In genomic region chr22:27460596-27461347, GRCh38 we compare ENCODE assay signal across 14 cellular contexts.
A peak's percentile ranks its signal among the peaks of the same experiment; 100 is the strongest.
DNase-seq lines count a peak whose midpoint lies in the region; ATAC-seq, FAIRE-seq and TF ChIP-seq lines count a peak whose summit lies in the region.
"Had no signal": no experiment of that assay in that cellular context is flagged by ENCODE, and none has a peak within 500 bp of the region (broad histone marks: within the 10 kb centered on the region; RNA-seq: fewer than 3 reads in every experiment).

No MANE protein-coding gene starts in this region.

- peak; percentile 68 for FAIRE-seq in RCC 7860 (lab: Jason Lieb, UNC)

- H3K27me3 Mint-ChIP-seq in neural crest cell (ENCODE audit: low read depth) = peaks cover 42% of the 10 kb centered on the region
- H3K27me3 Mint-ChIP-seq: activated B cell treated with CpG ODN at 0.5 μM for 24 hours had no signal

- H3K27ac Mint-ChIP-seq in neural crest cell (ENCODE audit: unreplicated experiment) = no peak overlapping the region
- H3K27ac Mint-ChIP-seq: activated B cell treated with CpG ODN at 0.5 μM for 24 hours had no signal

- TF ChIP-seq EP300 in ovary (IDR thresholded peaks at IDR 0.05) = no peak

- ATAC-seq in HG02981 (IDR thresholded peaks at IDR 0.05; ENCODE audit: unreplicated experiment) = no peak

- intact Hi-C loops in ovary (cut with DNase I) = no loop called here

- POLR2A ChIA-PET in AG04450 (lab: Yijun Ruan, JAX) = interaction anchor here (1.1 to 1.2 kb wide), 2 partner anchors 40 to 42 kb away, joined by 3 read pairs; no protein-coding TSS in a partner anchor

- H3K9me3 Mint-ChIP-seq in neural crest cell = no peaks in the 10 kb centered on the region
- H3K9me3 Mint-ChIP-seq: activated B cell treated with CpG ODN at 0.5 μM for 24 hours had no signal

- no peak for TF ChIP-seq POLR2A in ovary (IDR thresholded peaks at IDR 0.05)

- no peaks in the 10 kb centered on the region for H3K4me1 ChIP-seq in ovary (ENCODE audit: insufficient read depth)

- H3K9me3 ChIP-seq in AG04450 (ENCODE audit: control insufficient read depth, insufficient read depth, low read length) = peaks cover 8% of the 10 kb centered on the region; the same call in 1 of the 2 replicates
- no peaks in the 10 kb centered on the region for H3K9me3 ChIP-seq in ovary

- CTCF ChIA-PET in AG04450 (lab: Charles Lee) = no interaction called here

- peak; percentile 18 for DNase-seq in AG04450 (ENCODE audit: low read depth, low spot score)
- DNase-seq in RCC 7860 (ENCODE audit: low spot score) = peak; percentile 66
- peak; percentile 88 for DNase-seq in fibroblast of gingiva (ENCODE audit: low read depth)
- DNase-seq in neural crest cell (ENCODE audit: low read depth, low spot score) = no peak
- DNase-seq in ovary = no peak
- no peak for DNase-seq in HPDE6-E6E7 (ENCODE audit: extremely low spot score)
- DNase-seq in kidney tubule cell (ENCODE audit: low spot score) = no peak
- DNase-seq: activated B cell treated with CpG ODN at 0.5 μM for 24 hours; activated T-cell treated with anti-CD3 and anti-CD28 coated beads, Interleukin-2, amount 50 U/mL, for 48 hours; GOT3; NCI-H345; RPMI8226 had no signal

- H3K4me3 Mint-ChIP-seq in neural crest cell = peak overlapping the region; percentile 28
- H3K4me3 Mint-ChIP-seq: activated B cell treated with CpG ODN at 0.5 μM for 24 hours had no signal

- peaks cover 49% of the 10 kb centered on the region for H3K4me1 Mint-ChIP-seq in neural crest cell
- H3K4me1 Mint-ChIP-seq: activated B cell treated with CpG ODN at 0.5 μM for 24 hours had no signal

- H3K27ac ChIP-seq in AG04450 (ENCODE audit: low read depth, low read length) = peak overlapping the region; percentile 25
- H3K27ac ChIP-seq in ovary = no peak overlapping the region
- H3K27ac ChIP-seq: cardiac muscle cell had no signal

- no peaks in the 10 kb centered on the region for H3K36me3 Mint-ChIP-seq in neural crest cell (ENCODE audit: low read depth)

- no peaks in the 10 kb centered on the region for H3K36me3 ChIP-seq in ovary
- H3K36me3 ChIP-seq: cardiac muscle cell had no signal

- no peak overlapping the region for H3K4me3 ChIP-seq in AG04450 (ENCODE audit: low read depth, low read length)
- no peak overlapping the region for H3K4me3 ChIP-seq in ovary
- H3K4me3 ChIP-seq: cardiac muscle cell had no signal

- WGBS in ovary, 3 donors = 29 to 38% (median 32%) methylated on average over 6 of the region's 6 CpGs

- H3K27me3 ChIP-seq in AG04450 (ENCODE audit: control insufficient read depth, insufficient read depth, low read length) (no peaks in the 10 kb centered on the region), ovary (no peaks in the 10 kb centered on the region)
- H3K27me3 ChIP-seq: cardiac muscle cell had no signal

- no peak for TF ChIP-seq CTCF in AG04450 (IDR thresholded peaks at IDR 0.05; ENCODE audit: low read depth, low read length)
- no peak for TF ChIP-seq CTCF in neural crest cell (conservative IDR thresholded peaks at IDR 0.05)
- TF ChIP-seq CTCF in ovary (IDR thresholded peaks at IDR 0.05) = no peak

Comparison
In these comparisons a context has a peak if more than half of its experiments do, and no peak if none do; other contexts are left out.
1. DNase-seq: peak in AG04450 (single experiment), RCC 7860 (single experiment) and fibroblast of gingiva (single experiment); none in neural crest cell (single experiment), ovary (0 of 5), HPDE6-E6E7 (single experiment) and kidney tubule cell (single experiment).